ENCODE assay signal across 17 cellular contexts in genomic region chr9:5488616-5489015, GRCh38. TPM values are rescaled to one million over a fixed set of nuclear protein-coding genes. Genes with fewer than 3 reads are reported as not detected.
DNase-seq lines count a peak whose midpoint lies in the region; ATAC-seq and TF ChIP-seq lines count a peak whose summit lies in the region.
"Had no signal": no experiment of that assay in that cellular context is flagged by ENCODE, and none has a peak within 500 bp of the region (broad histone marks: within the 10 kb centered on the region; RNA-seq: fewer than 3 reads in every experiment).

No MANE protein-coding gene starts in this region.

- H2AK9ac ChIP-seq in IMR-90 (replicated peaks; ENCODE audit: low read depth, low read length, poor library complexity): no peak overlapping the region

- in situ Hi-C loops in IMR-90 (cut with MboI; ENCODE audit: low sequenced_read_pairs): no loop called here

- H3K9me3 ChIP-seq in IMR-90 (ENCODE audit: control insufficient read depth, insufficient read depth, low read length) (no peaks in the 10 kb centered on the region), osteoblast (ENCODE audit: low read depth, low read length) (no peaks in the 10 kb centered on the region)

- no peak overlapping the region; the same call in 1 of the 2 replicates for H3K14ac ChIP-seq in IMR-90 (replicated peaks; ENCODE audit: low read depth, low read length)

- H3K27ac ChIP-seq in IMR-90 (ENCODE audit: insufficient read depth, low read length): no peak overlapping the region
- H3K27ac ChIP-seq in osteoblast (ENCODE audit: low read depth, low read length): no peak overlapping the region
- H3K27ac ChIP-seq: 22Rv1, HL-60 had no signal

- no peak for TF ChIP-seq CTCF in IMR-90 (conservative IDR thresholded peaks at IDR 0.05; ENCODE audit: low read depth, low read length)
- no peak for TF ChIP-seq CTCF in osteoblast (IDR thresholded peaks at IDR 0.05; ENCODE audit: extremely low read depth, low read depth, low read length)

- TF ChIP-seq RAD21 in IMR-90 (IDR thresholded peaks at IDR 0.05; ENCODE audit: low read length): no peak

- no peak overlapping the region for H2BK120ac ChIP-seq in IMR-90 (ENCODE audit: low read depth, low read length)

- H4K5ac ChIP-seq in IMR-90 (ENCODE audit: low read depth, low read length): no peak overlapping the region

- no peak overlapping the region for H4K91ac ChIP-seq in IMR-90 (ENCODE audit: insufficient read depth, low read depth, low read length)

- H2AK5ac ChIP-seq in IMR-90 (ENCODE audit: low read depth, low read length): 0 out of 2 replicates have a peak overlapping the region, but pooled peaks have one; percentile 4

- H2AFZ ChIP-seq in IMR-90 (replicated peaks; ENCODE audit: low read length, poor library complexity) (peak overlapping the region; percentile 14), osteoblast (ENCODE audit: low read length) (peak overlapping the region; percentile 57)

- peak overlapping the region; percentile 35; the same call in 1 of the 2 replicates for H3K23ac ChIP-seq in IMR-90 (ENCODE audit: low read depth, low read length)

- TF ChIP-seq POLR2A in IMR-90 (IDR thresholded peaks at IDR 0.05; ENCODE audit: low read depth, low read length): no peak

- H4K8ac ChIP-seq in IMR-90 (ENCODE audit: low read depth in 2 of 2, low read length in 2 of 2): no peak overlapping the region

- H3K4me1 ChIP-seq in IMR-90 (ENCODE audit: control insufficient read depth, insufficient read depth, low read length) (peaks cover 2% of the 10 kb centered on the region), osteoblast (ENCODE audit: insufficient read depth, low read length) (peaks cover 13% of the 10 kb centered on the region)

- H3K36me3 ChIP-seq in IMR-90 (ENCODE audit: control insufficient read depth, insufficient read depth, low read length) (no peaks in the 10 kb centered on the region), osteoblast (ENCODE audit: insufficient read depth, low read length) (no peaks in the 10 kb centered on the region)

- H3K9me1 ChIP-seq in IMR-90 (ENCODE audit: insufficient read depth, low read length): peaks cover 6% of the 10 kb centered on the region; the same call in 1 of the 2 replicates

- H2BK5ac ChIP-seq in IMR-90 (ENCODE audit: low read depth, low read length, poor library complexity, severe bottlenecking): no peak overlapping the region

- ATAC-seq in IMR-90 (ENCODE audit: low read depth): 0 out of 2 replicates have a peak, but pooled peaks have one; percentile 14
- no peak for ATAC-seq in HG02642 (IDR thresholded peaks at IDR 0.05; ENCODE audit: poor library complexity, unreplicated experiment)
- ATAC-seq: CD8-positive, alpha-beta T cell had no signal

- H3K79me1 ChIP-seq in IMR-90 (ENCODE audit: low read depth in 1 of 2, low read length in 2 of 2): no peaks in the 10 kb centered on the region

- no peak overlapping the region for H3K4me3 ChIP-seq in IMR-90 (ENCODE audit: insufficient read depth, low read depth, low read length)
- no peak overlapping the region for H3K4me3 ChIP-seq in osteoblast (ENCODE audit: insufficient read depth, low read length)

- H3K56ac ChIP-seq in IMR-90 (ENCODE audit: extremely low read depth, insufficient read depth, low read length): no peak overlapping the region

- H4K20me1 ChIP-seq in IMR-90 (ENCODE audit: insufficient read depth, low read length) (no peaks in the 10 kb centered on the region), osteoblast (ENCODE audit: insufficient read depth, low read length) (no peaks in the 10 kb centered on the region)

- H3K4ac ChIP-seq in IMR-90 (ENCODE audit: low read depth, low read length): no peak overlapping the region

- H3K9ac ChIP-seq in IMR-90 (ENCODE audit: low read depth, low read length): no peak overlapping the region

- POLR2A ChIA-PET in IMR-90 (lab: Charles Lee; ENCODE audit: unreplicated experiment): no interaction called here

- H2BK20ac ChIP-seq in IMR-90 (ENCODE audit: low read depth, low read length): no peak overlapping the region

- DNase-seq in IMR-90 (peak; percentile 23), dermis blood vessel endothelial cell (peak; percentile 89), iris pigment epithelial cell (ENCODE audit: low read depth) (peak; percentile 40), osteoblast (ENCODE audit: insufficient read length, low spot score, missing footprints) (peak; percentile 76), NCI-H82 (lab: John Stamatoyannopoulos, UW) (no peak), HUDEP-2 (lab: John Stamatoyannopoulos, UW; ENCODE audit: unreplicated experiment in 76 of 76) (no peak), SW 1271 (lab: John Stamatoyannopoulos, UW) (no peak)
- DNase-seq: CD8-positive, alpha-beta T cell; COR-L47; DMS153; DND-41; GDM1; HCEC 1CT; HFFc6 had no signal

- CTCF ChIA-PET in IMR-90 (lab: Yijun Ruan, JAX): no interaction called here

- WGBS in IMR-90 (ENCODE audit: extremely low coverage in 2 of 2, insufficient read length in 1 of 2), 2 experiments: 53% methylated on average over 2 of the region's 5 CpGs; no CpG with 5 or more reads in 1 of the 2 experiments

- dilution Hi-C loops in IMR-90 (cut with HindIII; ENCODE audit: low sequenced_read_pairs, unreplicated experiment): no loop called here

- intact Hi-C loops in IMR-90 (cut with micrococcal nuclease): no loop called here

- H3K27me3 ChIP-seq in IMR-90 (ENCODE audit: control insufficient read depth, insufficient read depth, low read length) (no peaks in the 10 kb centered on the region), osteoblast (ENCODE audit: insufficient read depth, low read length) (no peaks in the 10 kb centered on the region)

- no TSS peak for BruUV-seq in IMR-90 (replicated peaks; lab: Mats Ljungman, UMichigan)

- H3K79me2 ChIP-seq in osteoblast (ENCODE audit: insufficient read depth, low read length): no peaks in the 10 kb centered on the region

- H3K4me2 ChIP-seq in IMR-90 (ENCODE audit: low read depth, low read length) (no peak overlapping the region), osteoblast (ENCODE audit: insufficient read depth, low read length) (no peak overlapping the region)

- H2BK15ac ChIP-seq in IMR-90 (ENCODE audit: low read depth, low read length): no peak overlapping the region

- no peak overlapping the region for H3K18ac ChIP-seq in IMR-90 (ENCODE audit: low read depth, low read length)

TF ChIP-seq in IMR-90, 13 proteins besides CTCF, POLR2A, EP300 and RAD21:
- TF ChIP-seq RFX5 (IDR thresholded peaks at IDR 0.05; ENCODE audit: low read depth, low read length): no peak
- no peak for TF ChIP-seq BHLHE40 (IDR thresholded peaks at IDR 0.05; ENCODE audit: low read depth, low read length)
- no peak for TF ChIP-seq ELK1 (IDR thresholded peaks at IDR 0.05; ENCODE audit: borderline replicate concordance, low read depth, low read length)
- TF ChIP-seq MAZ (IDR thresholded peaks at IDR 0.05; ENCODE audit: borderline replicate concordance, low read depth, low read length): no peak
- no peak for TF ChIP-seq FOS (IDR thresholded peaks at IDR 0.05; ENCODE audit: low read depth, low read length)
- TF ChIP-seq RCOR1 (IDR thresholded peaks at IDR 0.05; ENCODE audit: insufficient replicate concordance, low read length): no peak
- TF ChIP-seq NFE2L2 (IDR thresholded peaks at IDR 0.05; ENCODE audit: low read depth, low read length): no peak
- TF ChIP-seq MAFK (IDR thresholded peaks at IDR 0.05; ENCODE audit: low read depth, low read length): no peak
- TF ChIP-seq USF2 (IDR thresholded peaks at IDR 0.05; ENCODE audit: low read depth, low read length): no peak
- no peak for TF ChIP-seq CEBPB (IDR thresholded peaks at IDR 0.05; ENCODE audit: low read depth, low read length)
- TF ChIP-seq CHD1 (IDR thresholded peaks at IDR 0.05; ENCODE audit: low read depth, low read length): no peak
- TF ChIP-seq MXI1 (IDR thresholded peaks at IDR 0.05; ENCODE audit: borderline replicate concordance, low read depth, low read length): no peak
- no peak for TF ChIP-seq SMC3 (IDR thresholded peaks at IDR 0.05; ENCODE audit: low read depth, low read length)

RNA-seq across cellular contexts. Expression of gene PDCD1LG2, which starts 21.7 kb away (rescaled TPM):
- 29.7 and 33.3 TPM in 2 replicates for total RNA-seq in IMR-90 (2012; rRNA removed)
- 17.3 and 17.5 TPM in 2 replicates for polyA plus RNA-seq in IMR-90 (2012; rRNA removed)
- polyA plus RNA-seq in IMR-90 (2012; cell fraction: cytosol; rRNA removed): 5.9 and 8.7 TPM in 2 replicates
- polyA plus RNA-seq in IMR-90 (2012; cell fraction: nucleus; rRNA removed; ENCODE audit: low replicate concordance): 2.5 and 10.4 TPM in 2 replicates
- total RNA-seq in dermis blood vessel endothelial cell: 3.4 and 4.4 TPM in 2 replicates
- total RNA-seq in osteoblast: 4.7 and 5.3 TPM in 2 replicates
- total RNA-seq: CD8-positive, alpha-beta T cell had no signal

RNA-seq across cellular contexts. Expression of gene CD274, which starts 38.3 kb away (rescaled TPM):
- total RNA-seq in IMR-90 (2012; rRNA removed): 19.4 and 29.4 TPM in 2 replicates
- polyA plus RNA-seq in IMR-90 (2012; rRNA removed): 13.9 and 17.4 TPM in 2 replicates
- 3.0 and 4.3 TPM in 2 replicates for polyA plus RNA-seq in IMR-90 (2012; cell fraction: cytosol; rRNA removed)
- 4.8 and 33.9 TPM in 2 replicates for polyA plus RNA-seq in IMR-90 (2012; cell fraction: nucleus; rRNA removed; ENCODE audit: low replicate concordance)
- 12.7 and 17.7 TPM in 2 replicates for total RNA-seq in dermis blood vessel endothelial cell
- 0.72 and 1.5 TPM in 2 replicates for total RNA-seq in osteoblast

RNA-seq across cellular contexts. Expression of gene PLGRKT, which starts 50.9 kb away (rescaled TPM):
- total RNA-seq in IMR-90 (2012; rRNA removed): 12.7 and 13.6 TPM in 2 replicates
- 8.6 and 10.8 TPM in 2 replicates for polyA plus RNA-seq in IMR-90 (2012; rRNA removed)
- 2.1 and 3.0 TPM in 2 replicates for polyA plus RNA-seq in IMR-90 (2012; cell fraction: cytosol; rRNA removed)
- polyA plus RNA-seq in IMR-90 (2012; cell fraction: nucleus; rRNA removed; ENCODE audit: low replicate concordance): 0.53 and 2.4 TPM in 2 replicates
- 6.3 and 7.0 TPM in 2 replicates for total RNA-seq in dermis blood vessel endothelial cell
- total RNA-seq in osteoblast: 15.6 and 18.3 TPM in 2 replicates

Comparison
In these comparisons a context has a peak if more than half of its experiments do, and no peak if none do; other contexts are left out.
1. DNase-seq: peak in IMR-90 (single experiment), dermis blood vessel endothelial cell (single experiment), iris pigment epithelial cell (single experiment) and osteoblast (single experiment); none in NCI-H82 (single experiment), HUDEP-2 (0 of 76) and SW 1271 (0 of 2).